2 cellular contexts compared by ENCODE assay signal in genomic region chr19:46585539-46585938, GRCh38.
A peak's percentile ranks its signal among the peaks of the same experiment; 100 is the strongest.
TF ChIP-seq lines count a peak whose summit lies in the region.

No MANE protein-coding gene starts in this region.

TF ChIP-seq in A549, 52 proteins besides CTCF, POLR2A, EP300 and RAD21:
- no peak for TF ChIP-seq RARB (CRISPR knock-in tag; IDR thresholded peaks at IDR 0.05)
- no peak for TF ChIP-seq HOXB5 (CRISPR knock-in tag; IDR thresholded peaks at IDR 0.05)
- no peak for TF ChIP-seq TFCP2L1 (CRISPR knock-in tag; IDR thresholded peaks at IDR 0.05)
- TF ChIP-seq GATA3 (IDR thresholded peaks at IDR 0.05; ENCODE audit: borderline replicate concordance) = no peak
- no peak for TF ChIP-seq MAX (IDR thresholded peaks at IDR 0.05)
- no peak for TF ChIP-seq FOSL2 (IDR thresholded peaks at IDR 0.05)
- TF ChIP-seq FOSL2 (CRISPR knock-in tag; IDR thresholded peaks at IDR 0.05) = no peak
- peak; percentile 63 for TF ChIP-seq MAFK (IDR thresholded peaks at IDR 0.05; ENCODE audit: partially characterized antibody)

TF ChIP-seq in K562, 482 proteins besides CTCF, POLR2A, EP300 and RAD21:
- TF ChIP-seq XRCC5 (IDR thresholded peaks at IDR 0.05; ENCODE audit: low read depth, low read length) (no peak), ZNF445 (CRISPR knock-in tag; IDR thresholded peaks at IDR 0.05; ENCODE audit: low read depth) (no peak), SAP30 (IDR thresholded peaks at IDR 0.05; ENCODE audit: borderline replicate concordance, insufficient read depth, low read depth, low read length, poor library complexity, severe bottlenecking) (no peak), SMARCC2 (IDR thresholded peaks at IDR 0.05; ENCODE audit: low read depth) (no peak), HLTF (IDR thresholded peaks at IDR 0.05) (no peak), JUNB (CRISPR knock-in tag; conservative IDR thresholded peaks at IDR 0.05) (no peak), ZBTB11 (CRISPR knock-in tag; IDR thresholded peaks at IDR 0.05) (no peak), ZNF785 (CRISPR knock-in tag; IDR thresholded peaks at IDR 0.05) (no peak), TCF7 (IDR thresholded peaks at IDR 0.05; ENCODE audit: borderline replicate concordance) (no peak), ZNF586 (CRISPR knock-in tag; conservative IDR thresholded peaks at IDR 0.05) (no peak), ZNF140 (CRISPR knock-in tag; IDR thresholded peaks at IDR 0.05) (no peak), MTF1 (CRISPR knock-in tag; IDR thresholded peaks at IDR 0.05; ENCODE audit: borderline replicate concordance) (no peak), HDAC3 (IDR thresholded peaks at IDR 0.05; ENCODE audit: borderline replicate concordance, partially characterized antibody) (no peak), ZNF316 (IDR thresholded peaks at IDR 0.05) (peak; percentile 73), HDAC6 (IDR thresholded peaks at IDR 0.05; ENCODE audit: low read depth, low read length) (no peak), SFPQ (IDR thresholded peaks at IDR 0.05; ENCODE audit: low read depth, low read length) (no peak), NONO (IDR thresholded peaks at IDR 0.05; ENCODE audit: low read depth in 2 of 2, low read length in 1 of 2) (no peak), FOXK1 (CRISPR knock-in tag; IDR thresholded peaks at IDR 0.05; ENCODE audit: borderline replicate concordance) (no peak), ZBTB17 (CRISPR knock-in tag; IDR thresholded peaks at IDR 0.05) (no peak), TEAD1 (CRISPR knock-in tag; IDR thresholded peaks at IDR 0.05) (no peak), MAFF (IDR thresholded peaks at IDR 0.05; ENCODE audit: low read length) (peak; percentile 10; the same call in 1 of the 2 replicates), SPI1 (IDR thresholded peaks at IDR 0.05; ENCODE audit: borderline replicate concordance, low read depth, low read length) (no peak), ZBTB9 (CRISPR knock-in tag; IDR thresholded peaks at IDR 0.05) (no peak), SNRNP70 (optimal IDR thresholded peaks at IDR 0.05; ENCODE audit: low read depth, low read length) (no peak), C11orf30 (IDR thresholded peaks at IDR 0.05; ENCODE audit: low read depth) (peak; percentile 35; the same call in 1 of the 2 replicates)
- TF ChIP-seq, protein P1, sequence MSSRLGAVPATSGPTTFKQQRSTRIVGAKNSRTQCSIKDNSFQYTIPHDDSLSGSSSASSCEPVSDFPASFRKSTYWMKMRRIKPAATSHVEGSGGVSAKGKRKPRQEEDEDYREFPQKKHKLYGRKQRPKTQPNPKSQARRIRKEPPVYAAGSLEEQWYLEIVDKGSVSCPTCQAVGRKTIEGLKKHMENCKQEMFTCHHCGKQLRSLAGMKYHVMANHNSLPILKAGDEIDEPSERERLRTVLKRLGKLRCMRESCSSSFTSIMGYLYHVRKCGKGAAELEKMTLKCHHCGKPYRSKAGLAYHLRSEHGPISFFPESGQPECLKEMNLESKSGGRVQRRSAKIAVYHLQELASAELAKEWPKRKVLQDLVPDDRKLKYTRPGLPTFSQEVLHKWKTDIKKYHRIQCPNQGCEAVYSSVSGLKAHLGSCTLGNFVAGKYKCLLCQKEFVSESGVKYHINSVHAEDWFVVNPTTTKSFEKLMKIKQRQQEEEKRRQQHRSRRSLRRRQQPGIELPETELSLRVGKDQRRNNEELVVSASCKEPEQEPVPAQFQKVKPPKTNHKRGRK (tag; IDR thresholded peaks at IDR 0.05) = no peak
